ENCODE assay signal across 18 cellular contexts in the genomic region with DNA sequence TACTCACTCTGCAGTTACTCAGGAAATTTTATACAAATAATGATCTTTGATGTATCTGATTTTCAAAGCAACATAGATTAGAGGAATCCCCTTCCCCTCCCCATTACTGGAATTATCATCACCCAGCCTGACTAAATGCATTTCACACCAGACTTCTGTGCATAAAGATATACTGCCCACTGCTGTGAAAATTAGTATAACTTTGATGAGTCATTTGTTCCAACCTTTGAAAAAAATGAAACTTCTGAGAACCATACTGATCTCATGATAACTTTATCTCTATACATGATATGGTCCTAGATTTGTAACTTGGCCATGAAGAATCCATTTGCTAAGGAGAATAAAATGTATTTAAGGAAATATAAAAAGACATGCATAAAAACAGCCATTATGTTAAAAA.
A peak's percentile ranks its signal among the peaks of the same experiment; 100 is the strongest.
DNase-seq lines count a peak whose midpoint lies in the region; ATAC-seq, FAIRE-seq and TF ChIP-seq lines count a peak whose summit lies in the region.
"Had no signal": no experiment of that assay in that cellular context is flagged by ENCODE, and none has a peak within 500 bp of the region (broad histone marks: within the 10 kb centered on the region; RNA-seq: fewer than 3 reads in every experiment).

No MANE protein-coding gene starts in this region.

- CTCF ChIA-PET in WTC11 (lab: Charles Lee), result no interaction called here

- H3K27ac Mint-ChIP-seq in activated T-cell treated with anti-CD3 and anti-CD28 coated beads, Interleukin-2, amount 50 U/mL, for 72 hours, result no peak overlapping the region
- H3K27ac Mint-ChIP-seq in WTC11, result no peak overlapping the region
- H3K27ac Mint-ChIP-seq: CD4-positive, alpha-beta T cell had no signal

- DNase-seq in activated T-cell treated with anti-CD3 and anti-CD28 coated beads, Interleukin-2, amount 50 U/mL, for 72 hours, result no peak
- DNase-seq in activated T-cell treated with anti-CD3 and anti-CD28 coated beads for 4 hours, result no peak
- DNase-seq in NCI-H226, result peak; percentile 27
- peak; percentile 20 for DNase-seq in bronchial epithelial cell (ENCODE audit: low read depth)
- DNase-seq in retinal pigment epithelial cell (ENCODE audit: low read depth), result no peak
- no peak for DNase-seq in NCI-H1694 (lab: John Stamatoyannopoulos, UW)
- no peak for DNase-seq in WTC11 (ENCODE audit: low spot score)
- DNase-seq: activated naive CD4-positive, alpha-beta T cell treated with Interleukin-2 at 50 U/mL for 16 hours; brain microvascular endothelial cell; CD4-positive, alpha-beta T cell; left ventricle myocardium inferior; NCI-H187; NCI-H2227 treated with DMSO at 0.1 percent for 48 hours; Peyer's patch; stimulated activated CD4-positive, alpha-beta T cell treated with anti-CD3 and anti-CD28 coated beads, Interleukin-12 subunit alpha, Interleukin-12 subunit beta, amount 100 ng/mL, for 4 hours; testis had no signal

- no peak for FAIRE-seq in bronchial epithelial cell (lab: Jason Lieb, UNC)
- FAIRE-seq: GM12892 had no signal

- no peak overlapping the region for H3K4me3 ChIP-seq in bronchial epithelial cell (ENCODE audit: low read depth, low read length)
- H3K4me3 ChIP-seq in retinal pigment epithelial cell (ENCODE audit: low read length), result no peak overlapping the region
- H3K4me3 ChIP-seq: left ventricle myocardium inferior, Peyer's patch, testis had no signal

- peaks cover 9% of the 10 kb centered on the region for H3K4me1 Mint-ChIP-seq in activated T-cell treated with anti-CD3 and anti-CD28 coated beads, Interleukin-2, amount 50 U/mL, for 72 hours (ENCODE audit: low read depth)
- H3K4me1 Mint-ChIP-seq in WTC11, result peaks cover 45% of the 10 kb centered on the region

- H3K36me3 ChIP-seq in bronchial epithelial cell (ENCODE audit: control insufficient read depth, insufficient read depth, low read length), result no peaks in the 10 kb centered on the region
- H3K36me3 ChIP-seq: brain microvascular endothelial cell, left ventricle myocardium inferior, Peyer's patch had no signal

- ATAC-seq in activated T-cell treated with anti-CD3 and anti-CD28 coated beads, Interleukin-2, amount 50 U/mL, for 72 hours (replicated peaks in 1 of 2), result peak; percentile 27 to 45
- ATAC-seq in GM18870 (IDR thresholded peaks at IDR 0.05; ENCODE audit: unreplicated experiment), result no peak
- no peak for ATAC-seq in WTC11

- POLR2A ChIA-PET in WTC11 (lab: Charles Lee), result no interaction called here

- no peaks in the 10 kb centered on the region for H3K36me3 Mint-ChIP-seq in activated T-cell treated with anti-CD3 and anti-CD28 coated beads, Interleukin-2, amount 50 U/mL, for 72 hours (ENCODE audit: insufficient read depth in 2 of 2)
- no peaks in the 10 kb centered on the region for H3K36me3 Mint-ChIP-seq in WTC11

- no peaks in the 10 kb centered on the region for H3K27me3 Mint-ChIP-seq in activated T-cell treated with anti-CD3 and anti-CD28 coated beads, Interleukin-2, amount 50 U/mL, for 72 hours (ENCODE audit: low read depth)
- H3K27me3 Mint-ChIP-seq in WTC11 (ENCODE audit: low read depth), result no peaks in the 10 kb centered on the region
- H3K27me3 Mint-ChIP-seq: CD4-positive, alpha-beta T cell had no signal

- no peak overlapping the region for H3K4me3 Mint-ChIP-seq in activated T-cell treated with anti-CD3 and anti-CD28 coated beads, Interleukin-2, amount 50 U/mL, for 72 hours
- H3K4me3 Mint-ChIP-seq in WTC11, result no peak overlapping the region
- H3K4me3 Mint-ChIP-seq: CD4-positive, alpha-beta T cell had no signal

- no peaks in the 10 kb centered on the region for H3K9me3 Mint-ChIP-seq in activated T-cell treated with anti-CD3 and anti-CD28 coated beads, Interleukin-2, amount 50 U/mL, for 72 hours
- no peaks in the 10 kb centered on the region for H3K9me3 Mint-ChIP-seq in WTC11
- H3K9me3 Mint-ChIP-seq: CD4-positive, alpha-beta T cell had no signal

- TF ChIP-seq CTCF in bronchial epithelial cell (IDR thresholded peaks at IDR 0.05; ENCODE audit: insufficient read depth, low read length, severe bottlenecking) (no peak), retinal pigment epithelial cell (conservative IDR thresholded peaks at IDR 0.05; ENCODE audit: low read depth, low read length) (peak; percentile 4), WTC11 (IDR thresholded peaks at IDR 0.05) (no peak)

- no peaks in the 10 kb centered on the region for H3K27me3 ChIP-seq in bronchial epithelial cell (ENCODE audit: control insufficient read depth, insufficient read depth, low read length)
- H3K27me3 ChIP-seq: brain microvascular endothelial cell, Peyer's patch, testis had no signal

TF ChIP-seq in WTC11, 78 proteins besides CTCF, POLR2A, EP300 and RAD21:
- no peak for TF ChIP-seq MXD4 (CRISPR knock-in tag; IDR thresholded peaks at IDR 0.05; ENCODE audit: borderline replicate concordance)
- TF ChIP-seq OVOL2 (CRISPR knock-in tag; IDR thresholded peaks at IDR 0.05; ENCODE audit: borderline replicate concordance), result no peak
- TF ChIP-seq, protein P1, sequence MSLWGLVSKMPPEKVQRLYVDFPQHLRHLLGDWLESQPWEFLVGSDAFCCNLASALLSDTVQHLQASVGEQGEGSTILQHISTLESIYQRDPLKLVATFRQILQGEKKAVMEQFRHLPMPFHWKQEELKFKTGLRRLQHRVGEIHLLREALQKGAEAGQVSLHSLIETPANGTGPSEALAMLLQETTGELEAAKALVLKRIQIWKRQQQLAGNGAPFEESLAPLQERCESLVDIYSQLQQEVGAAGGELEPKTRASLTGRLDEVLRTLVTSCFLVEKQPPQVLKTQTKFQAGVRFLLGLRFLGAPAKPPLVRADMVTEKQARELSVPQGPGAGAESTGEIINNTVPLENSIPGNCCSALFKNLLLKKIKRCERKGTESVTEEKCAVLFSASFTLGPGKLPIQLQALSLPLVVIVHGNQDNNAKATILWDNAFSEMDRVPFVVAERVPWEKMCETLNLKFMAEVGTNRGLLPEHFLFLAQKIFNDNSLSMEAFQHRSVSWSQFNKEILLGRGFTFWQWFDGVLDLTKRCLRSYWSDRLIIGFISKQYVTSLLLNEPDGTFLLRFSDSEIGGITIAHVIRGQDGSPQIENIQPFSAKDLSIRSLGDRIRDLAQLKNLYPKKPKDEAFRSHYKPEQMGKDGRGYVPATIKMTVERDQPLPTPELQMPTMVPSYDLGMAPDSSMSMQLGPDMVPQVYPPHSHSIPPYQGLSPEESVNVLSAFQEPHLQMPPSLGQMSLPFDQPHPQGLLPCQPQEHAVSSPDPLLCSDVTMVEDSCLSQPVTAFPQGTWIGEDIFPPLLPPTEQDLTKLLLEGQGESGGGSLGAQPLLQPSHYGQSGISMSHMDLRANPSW (CRISPR knock-in tag; conservative IDR thresholded peaks at IDR 0.05; ENCODE audit: low read depth), result no peak
- TF ChIP-seq, protein P2, sequence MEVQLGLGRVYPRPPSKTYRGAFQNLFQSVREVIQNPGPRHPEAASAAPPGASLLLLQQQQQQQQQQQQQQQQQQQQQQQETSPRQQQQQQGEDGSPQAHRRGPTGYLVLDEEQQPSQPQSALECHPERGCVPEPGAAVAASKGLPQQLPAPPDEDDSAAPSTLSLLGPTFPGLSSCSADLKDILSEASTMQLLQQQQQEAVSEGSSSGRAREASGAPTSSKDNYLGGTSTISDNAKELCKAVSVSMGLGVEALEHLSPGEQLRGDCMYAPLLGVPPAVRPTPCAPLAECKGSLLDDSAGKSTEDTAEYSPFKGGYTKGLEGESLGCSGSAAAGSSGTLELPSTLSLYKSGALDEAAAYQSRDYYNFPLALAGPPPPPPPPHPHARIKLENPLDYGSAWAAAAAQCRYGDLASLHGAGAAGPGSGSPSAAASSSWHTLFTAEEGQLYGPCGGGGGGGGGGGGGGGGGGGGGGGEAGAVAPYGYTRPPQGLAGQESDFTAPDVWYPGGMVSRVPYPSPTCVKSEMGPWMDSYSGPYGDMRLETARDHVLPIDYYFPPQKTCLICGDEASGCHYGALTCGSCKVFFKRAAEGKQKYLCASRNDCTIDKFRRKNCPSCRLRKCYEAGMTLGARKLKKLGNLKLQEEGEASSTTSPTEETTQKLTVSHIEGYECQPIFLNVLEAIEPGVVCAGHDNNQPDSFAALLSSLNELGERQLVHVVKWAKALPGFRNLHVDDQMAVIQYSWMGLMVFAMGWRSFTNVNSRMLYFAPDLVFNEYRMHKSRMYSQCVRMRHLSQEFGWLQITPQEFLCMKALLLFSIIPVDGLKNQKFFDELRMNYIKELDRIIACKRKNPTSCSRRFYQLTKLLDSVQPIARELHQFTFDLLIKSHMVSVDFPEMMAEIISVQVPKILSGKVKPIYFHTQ (CRISPR knock-in tag; IDR thresholded peaks at IDR 0.05), result no peak
- TF ChIP-seq SMAD3 (CRISPR knock-in tag; IDR thresholded peaks at IDR 0.05; ENCODE audit: borderline replicate concordance), result no peak
- TF ChIP-seq GABPB1 (CRISPR knock-in tag; IDR thresholded peaks at IDR 0.05), result no peak
- TF ChIP-seq ATF1 (CRISPR knock-in tag; IDR thresholded peaks at IDR 0.05), result no peak
- TF ChIP-seq, protein P3, sequence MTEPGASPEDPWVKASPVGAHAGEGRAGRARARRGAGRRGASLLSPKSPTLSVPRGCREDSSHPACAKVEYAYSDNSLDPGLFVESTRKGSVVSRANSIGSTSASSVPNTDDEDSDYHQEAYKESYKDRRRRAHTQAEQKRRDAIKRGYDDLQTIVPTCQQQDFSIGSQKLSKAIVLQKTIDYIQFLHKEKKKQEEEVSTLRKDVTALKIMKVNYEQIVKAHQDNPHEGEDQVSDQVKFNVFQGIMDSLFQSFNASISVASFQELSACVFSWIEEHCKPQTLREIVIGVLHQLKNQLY (CRISPR knock-in tag; IDR thresholded peaks at IDR 0.05), result no peak

Comparison
In these comparisons a context has a peak if more than half of its experiments do, and no peak if none do; other contexts are left out.
1. ATAC-seq: peak in activated T-cell treated with anti-CD3 and anti-CD28 coated beads, Interleukin-2, amount 50 U/mL, for 72 hours (2 of 2); none in GM18870 (single experiment) and WTC11 (single experiment).
2. DNase-seq: peak in NCI-H226 (single experiment) and bronchial epithelial cell (single experiment); none in activated T-cell treated with anti-CD3 and anti-CD28 coated beads, Interleukin-2, amount 50 U/mL, for 72 hours (0 of 2), activated T-cell treated with anti-CD3 and anti-CD28 coated beads for 4 hours (single experiment), retinal pigment epithelial cell (single experiment), NCI-H1694 (single experiment) and WTC11 (single experiment).